Comparison of ENCODE assay signal across 8 cellular contexts in genomic region chr4:52234539-52235174, GRCh38.
A peak's percentile ranks its signal among the peaks of the same experiment; 100 is the strongest.
DNase-seq lines count a peak whose midpoint lies in the region; ATAC-seq lines count a peak whose summit lies in the region.

No MANE protein-coding gene starts in this region.

- no peak for ATAC-seq in HG03342 (IDR thresholded peaks at IDR 0.05; ENCODE audit: unreplicated experiment)
- ATAC-seq in GM18520 (IDR thresholded peaks at IDR 0.05; ENCODE audit: unreplicated experiment), result no peak

- DNase-seq in HPDE6-E6E7 (ENCODE audit: extremely low spot score) (peak; percentile 44), OCI-M1 (lab: John Stamatoyannopoulos, UW) (peak; percentile 60), fibroblast of peridontal ligament (ENCODE audit: extremely low read depth) (peak; percentile 72), pons (ENCODE audit: low spot score) (peak; percentile 55), ecto neural progenitor cell (ENCODE audit: low spot score) (no peak)
- DNase-seq in activated effector memory CD4-positive, alpha-beta T cell treated with Interleukin-2 at 50 U/mL for 16 hours, result no peak

Comparison
In these comparisons a context has a peak if more than half of its experiments do, and no peak if none do; other contexts are left out.
1. DNase-seq: peak in HPDE6-E6E7 (single experiment), OCI-M1 (single experiment), fibroblast of peridontal ligament (single experiment) and pons (single experiment); none in activated effector memory CD4-positive, alpha-beta T cell treated with Interleukin-2 at 50 U/mL for 16 hours (single experiment) and ecto neural progenitor cell (single experiment).